Comparison of ENCODE assay signal across 20 cellular contexts in genomic region chr3:89364309-89364708, GRCh38.
DNase-seq lines count a peak whose midpoint lies in the region; FAIRE-seq and TF ChIP-seq lines count a peak whose summit lies in the region.
"Had no signal": no experiment of that assay in that cellular context is flagged by ENCODE, and none has a peak within 500 bp of the region (broad histone marks: within the 10 kb centered on the region; RNA-seq: fewer than 3 reads in every experiment).

No MANE protein-coding gene starts in this region.

- no peak overlapping the region for H3K18ac ChIP-seq in H1 (ENCODE audit: extremely low read depth, low read length)

- no peak overlapping the region for H2BK15ac ChIP-seq in H1 (ENCODE audit: low read length)

- no peaks in the 10 kb centered on the region for H3K36me3 ChIP-seq in H1 (ENCODE audit: control insufficient read depth in 2 of 4, insufficient read depth in 4 of 4, low read length in 3 of 4)

- H3K14ac ChIP-seq in H1 (ENCODE audit: insufficient read length): no peak overlapping the region

- no peak overlapping the region for H3K4ac ChIP-seq in H1 (replicated peaks; ENCODE audit: insufficient read length, low read depth, low read length)

- no peaks in the 10 kb centered on the region for H3K23me2 ChIP-seq in H1 (ENCODE audit: low read depth, low read length)

- peaks cover 35% of the 10 kb centered on the region for H3K4me1 Mint-ChIP-seq in nephron
- H3K4me1 Mint-ChIP-seq: B cell; CD4-positive, CD25-positive, alpha-beta regulatory T cell had no signal

- peaks cover 11% of the 10 kb centered on the region for H3K9me3 Mint-ChIP-seq in nephron
- H3K9me3 Mint-ChIP-seq: CD8-positive, alpha-beta T cell had no signal

- intact Hi-C loops in lower leg skin (cut with DNase I; ENCODE audit: low total_unique reads): no loop called here

- DNase-seq in HEK293T (ENCODE audit: extremely low spot score): no peak
- no peak for DNase-seq in H1 (ENCODE audit: low read depth in 1 of 2, low spot score in 2 of 2)
- DNase-seq in NCI-H2029 treated with DMSO at 0.1 percent for 48 hours (lab: John Stamatoyannopoulos, UW): no peak
- no peak for DNase-seq in lower leg skin (ENCODE audit: low spot score in 2 of 2)
- DNase-seq in AG20443 (ENCODE audit: low spot score): no peak
- DNase-seq: Caco-2; CD4-positive, CD25-positive, alpha-beta regulatory T cell; CD8-positive, alpha-beta T cell; DMS153; DND-41; GM23248; H7; HCEC 1CT had no signal

- no peak overlapping the region for H3K23ac ChIP-seq in H1 (ENCODE audit: insufficient read length)

- no peak overlapping the region for H2BK5ac ChIP-seq in H1 (ENCODE audit: low read depth, low read length)

- H3K56ac ChIP-seq in H1 (replicated peaks; ENCODE audit: insufficient read length, low read depth, low read length): no peak overlapping the region

- no peaks in the 10 kb centered on the region for H3K27me3 ChIP-seq in H1 (replicated peaks in 1 of 4; ENCODE audit: control insufficient read depth in 3 of 4, extremely low read depth in 1 of 4, insufficient read depth in 3 of 4, low read length in 3 of 4)
- H3K27me3 ChIP-seq: BLaER1 had no signal

- CTCF ChIA-PET in HEK293T (lab: Yijun Ruan, JAX): no interaction called here
- CTCF ChIA-PET in H1 (lab: Charles Lee; ENCODE audit: partially characterized antibody): no interaction called here

- 0 out of 4 replicates have a peak, but pooled peaks cover 0 to 3% of the 10 kb centered on the region in 2 experiments for H3K9me3 ChIP-seq in H1 (ENCODE audit: insufficient read depth in 2 of 2, low read depth in 1 of 2, low read length in 1 of 2)
- H3K9me3 ChIP-seq: Caco-2 had no signal

- TF ChIP-seq RAD21 in H1 (IDR thresholded peaks at IDR 0.05 in 1 of 2, conservative IDR thresholded peaks at IDR 0.05 in 1 of 2; ENCODE audit: low read depth in 2 of 2, low read length in 2 of 2): no peak

- no peak overlapping the region for H2BK120ac ChIP-seq in H1 (replicated peaks; ENCODE audit: low read depth, low read length)

- no peak overlapping the region for H2BK20ac ChIP-seq in H1 (ENCODE audit: low read length)

- no peaks in the 10 kb centered on the region for H4K20me1 ChIP-seq in H1 (replicated peaks in 1 of 2; ENCODE audit: control insufficient read depth in 1 of 2, insufficient read depth in 2 of 2, low read length in 2 of 2)
- H4K20me1 ChIP-seq: BLaER1 had no signal

- no peaks in the 10 kb centered on the region for H3K79me1 ChIP-seq in H1 (ENCODE audit: low read depth, low read length)

- POLR2A ChIA-PET in HEK293T (lab: Yijun Ruan, JAX) (no interaction called here), H1 (lab: Charles Lee; ENCODE audit: partially characterized antibody) (no interaction called here)

- no peaks in the 10 kb centered on the region for H3K4me1 ChIP-seq in H1 (replicated peaks in 1 of 4; ENCODE audit: control insufficient read depth in 3 of 4, insufficient read depth in 4 of 4, low read length in 3 of 4)
- H3K4me1 ChIP-seq: BLaER1, Caco-2 had no signal

- no peaks in the 10 kb centered on the region for H3K27me3 Mint-ChIP-seq in nephron (ENCODE audit: low read depth)
- H3K27me3 Mint-ChIP-seq: B cell; CD4-positive, CD25-positive, alpha-beta regulatory T cell had no signal

- no peak overlapping the region for H2AK5ac ChIP-seq in H1 (ENCODE audit: low read depth, low read length)

- H3K27ac ChIP-seq in H1 (ENCODE audit: low read depth, low read length): no peak overlapping the region
- H3K27ac ChIP-seq: BLaER1, C4-2B, GM23248 had no signal

- TF ChIP-seq POLR2A in H1 (IDR thresholded peaks at IDR 0.05; ENCODE audit: control extremely low read depth in 1 of 2, low read depth in 2 of 2, low read length in 2 of 2) (no peak), lower leg skin (IDR thresholded peaks at IDR 0.05) (no peak)

- H2BK12ac ChIP-seq in H1 (ENCODE audit: low read depth, low read length): no peak overlapping the region

- H3K27ac Mint-ChIP-seq in nephron: peak overlapping the region in 2 of 3 experiments; percentile 66 to 86
- H3K27ac Mint-ChIP-seq: B cell; CD4-positive, CD25-positive, alpha-beta regulatory T cell; CD8-positive, alpha-beta T cell had no signal

- TF ChIP-seq EP300 in H1 (IDR thresholded peaks at IDR 0.05; ENCODE audit: borderline replicate concordance in 1 of 2, low read depth in 2 of 2, low read length in 2 of 2): no peak

- H4K91ac ChIP-seq in H1 (replicated peaks; ENCODE audit: insufficient read length, low read length): no peak overlapping the region

- no peak overlapping the region for H3K9ac ChIP-seq in H1 (replicated peaks in 1 of 4; ENCODE audit: extremely low read depth in 1 of 4, low read depth in 3 of 4, low read length in 3 of 4)
- H3K9ac ChIP-seq: BLaER1, GM23248 had no signal

- H3K4me2 ChIP-seq in H1 (ENCODE audit: insufficient read depth in 1 of 2, low read depth in 2 of 2, low read length in 2 of 2): no peak overlapping the region
- H3K4me2 ChIP-seq: BLaER1 had no signal

- H3K36me3 Mint-ChIP-seq in nephron (ENCODE audit: low read depth): peaks cover 16% of the 10 kb centered on the region
- H3K36me3 Mint-ChIP-seq: CD4-positive, CD25-positive, alpha-beta regulatory T cell; CD8-positive, alpha-beta T cell had no signal

- 0 out of 2 replicates have a peak overlapping the region, but pooled peaks have one; percentile 39 for H2AFZ ChIP-seq in H1 (ENCODE audit: low read length)
- H2AFZ ChIP-seq: GM23248 had no signal

- H4K5ac ChIP-seq in H1 (ENCODE audit: insufficient read length, low read depth, low read length): no peak overlapping the region

- TF ChIP-seq CTCF in H1 (IDR thresholded peaks at IDR 0.05; ENCODE audit: control extremely low read depth in 1 of 3, insufficient read depth in 1 of 3, low read depth in 1 of 3, low read length in 3 of 3) (no peak), nephron (IDR thresholded peaks at IDR 0.05; ENCODE audit: unreplicated experiment in 3 of 3) (no peak), lower leg skin (IDR thresholded peaks at IDR 0.05) (no peak)

- H3K79me2 ChIP-seq in H1 (ENCODE audit: control insufficient read depth in 1 of 2, insufficient read depth in 2 of 2, low read length in 2 of 2): no peaks in the 10 kb centered on the region

- H3K4me3 ChIP-seq in H1 (ENCODE audit: extremely low read depth in 1 of 4, insufficient read depth in 2 of 4, low read depth in 3 of 4, low read length in 4 of 4) (no peak overlapping the region), lower leg skin (ENCODE audit: low read depth, poor library complexity, severe bottlenecking) (no peak overlapping the region)
- H3K4me3 ChIP-seq: BLaER1, GM23248 had no signal

- no peak overlapping the region for H3K4me3 Mint-ChIP-seq in nephron
- H3K4me3 Mint-ChIP-seq: B cell; CD4-positive, CD25-positive, alpha-beta regulatory T cell; CD8-positive, alpha-beta T cell had no signal

- FAIRE-seq in H1 (lab: Jason Lieb, UNC): no peak
- FAIRE-seq: G401.6, GM12892, GM19239 had no signal

- no peak overlapping the region for H4K8ac ChIP-seq in H1 (ENCODE audit: extremely low read depth, insufficient read depth, low read length)

TF ChIP-seq in HEK293T, 16 proteins besides CTCF, POLR2A, EP300 and RAD21:
- TF ChIP-seq ELF4 (IDR thresholded peaks at IDR 0.05) (no peak), PKNOX1 (IDR thresholded peaks at IDR 0.05) (peak; percentile 74)

TF ChIP-seq in H1, 55 proteins besides CTCF, POLR2A, EP300 and RAD21:
- TF ChIP-seq BRCA1 (IDR thresholded peaks at IDR 0.05; ENCODE audit: low read depth, low read length) (no peak), RNF2 (IDR thresholded peaks at IDR 0.05; ENCODE audit: borderline replicate concordance, low read depth, low read length, missing control alignments, poor library complexity, severe bottlenecking) (no peak), TAF1 (IDR thresholded peaks at IDR 0.05; ENCODE audit: low read depth, low read length) (no peak), BCL11A (IDR thresholded peaks at IDR 0.05; ENCODE audit: low read depth in 2 of 2, low read length in 2 of 2) (no peak), GTF2F1 (IDR thresholded peaks at IDR 0.05; ENCODE audit: borderline replicate concordance, low read depth, low read length) (no peak), E2F6 (IDR thresholded peaks at IDR 0.05) (no peak), JUN (IDR thresholded peaks at IDR 0.05; ENCODE audit: low read depth, low read length) (no peak), ASH2L (IDR thresholded peaks at IDR 0.05; ENCODE audit: low read length) (no peak), CREB1 (IDR thresholded peaks at IDR 0.05) (no peak), TEAD4 (IDR thresholded peaks at IDR 0.05; ENCODE audit: low read depth, low read length) (no peak), RXRA (IDR thresholded peaks at IDR 0.05; ENCODE audit: insufficient read depth, low read depth, low read length) (no peak), KDM4A (IDR thresholded peaks at IDR 0.05; ENCODE audit: low read depth, low read length, severe bottlenecking) (no peak), SIRT6 (IDR thresholded peaks at IDR 0.05; ENCODE audit: low read length) (no peak), ATF3 (IDR thresholded peaks at IDR 0.05; ENCODE audit: insufficient read depth, low read depth, low read length) (no peak), TCF12 (IDR thresholded peaks at IDR 0.05; ENCODE audit: low read depth, low read length) (no peak), SUZ12 (IDR thresholded peaks at IDR 0.05; ENCODE audit: low read length) (no peak), BACH1 (IDR thresholded peaks at IDR 0.05; ENCODE audit: low read length) (no peak), NRF1 (IDR thresholded peaks at IDR 0.05; ENCODE audit: low read depth, low read length) (no peak)
